Comparison of ENCODE assay signal across 33 cellular contexts in genomic region chr4:44279469-44279868, GRCh38.
"Had no signal": no experiment of that assay in that cellular context is flagged by ENCODE, and none has a peak within 500 bp of the region (broad histone marks: within the 10 kb centered on the region; RNA-seq: fewer than 3 reads in every experiment).

No MANE protein-coding gene starts in this region.

- DNase-seq: Karpas-422, Kasumi-1, MG63, MM.1S, MV-4-11, NCI-H1048, NCI-H1092, NCI-H1092 treated with DMSO at 0.1 percent for 48 hours, NCI-H1105, NCI-H1105 treated with DMSO at 0.1 percent for 48 hours, NCI-H1417 treated with DMSO at 0.1 percent for 48 hours, NCI-H1436, NCI-H1436 treated with DMSO at 0.1 percent for 48 hours, NCI-H146, NCI-H1694, NCI-H1694 treated with DMSO at 0.1 percent for 48 hours, NCI-H187, NCI-H1930, NCI-H2029, NCI-H2029 treated with DMSO at 0.1 percent for 48 hours, NCI-H2081, NCI-H2081 treated with DMSO at 0.1 percent for 48 hours, NCI-H2107, NCI-H2171, NCI-H2171 treated with DMSO at 0.1 percent for 48 hours, NCI-H2227 treated with DMSO at 0.1 percent for 48 hours, NCI-H226, NCI-H345, NCI-H446, NCI-H446 treated with DMSO at 0.1 percent for 48 hours, NCI-H510A, NCI-H510A treated with DMSO at 0.1 percent for 48 hours, NCI-H524 had no signal

- H3K4me3 ChIP-seq: MG63 had no signal
